Comparison of ENCODE assay signal across 1 cellular context in the genomic region with DNA sequence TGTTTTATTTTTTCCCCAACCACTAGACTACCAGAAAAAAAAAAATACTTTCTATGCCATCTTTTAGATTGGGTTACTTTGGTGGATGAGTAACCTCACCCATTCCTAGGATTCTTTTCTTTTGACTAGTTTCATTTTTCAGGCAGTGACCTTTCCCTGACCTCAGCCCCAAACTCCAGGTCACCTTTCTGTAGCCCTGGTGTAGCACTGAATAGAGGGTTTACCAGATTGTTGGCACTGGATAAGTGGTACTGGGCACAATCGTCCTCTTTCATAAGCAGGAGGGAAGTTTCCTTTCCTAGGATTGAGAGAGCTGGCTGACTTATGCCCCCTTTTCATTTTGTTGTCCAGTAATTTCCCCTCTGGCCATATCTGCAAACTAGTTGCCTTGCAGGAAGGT.
TF ChIP-seq lines count a peak whose summit lies in the region.

No MANE protein-coding gene starts in this region.

TF ChIP-seq in GM23338, 12 proteins besides CTCF, POLR2A, EP300 and RAD21 (continued from another document):
- TF ChIP-seq, protein P1, sequence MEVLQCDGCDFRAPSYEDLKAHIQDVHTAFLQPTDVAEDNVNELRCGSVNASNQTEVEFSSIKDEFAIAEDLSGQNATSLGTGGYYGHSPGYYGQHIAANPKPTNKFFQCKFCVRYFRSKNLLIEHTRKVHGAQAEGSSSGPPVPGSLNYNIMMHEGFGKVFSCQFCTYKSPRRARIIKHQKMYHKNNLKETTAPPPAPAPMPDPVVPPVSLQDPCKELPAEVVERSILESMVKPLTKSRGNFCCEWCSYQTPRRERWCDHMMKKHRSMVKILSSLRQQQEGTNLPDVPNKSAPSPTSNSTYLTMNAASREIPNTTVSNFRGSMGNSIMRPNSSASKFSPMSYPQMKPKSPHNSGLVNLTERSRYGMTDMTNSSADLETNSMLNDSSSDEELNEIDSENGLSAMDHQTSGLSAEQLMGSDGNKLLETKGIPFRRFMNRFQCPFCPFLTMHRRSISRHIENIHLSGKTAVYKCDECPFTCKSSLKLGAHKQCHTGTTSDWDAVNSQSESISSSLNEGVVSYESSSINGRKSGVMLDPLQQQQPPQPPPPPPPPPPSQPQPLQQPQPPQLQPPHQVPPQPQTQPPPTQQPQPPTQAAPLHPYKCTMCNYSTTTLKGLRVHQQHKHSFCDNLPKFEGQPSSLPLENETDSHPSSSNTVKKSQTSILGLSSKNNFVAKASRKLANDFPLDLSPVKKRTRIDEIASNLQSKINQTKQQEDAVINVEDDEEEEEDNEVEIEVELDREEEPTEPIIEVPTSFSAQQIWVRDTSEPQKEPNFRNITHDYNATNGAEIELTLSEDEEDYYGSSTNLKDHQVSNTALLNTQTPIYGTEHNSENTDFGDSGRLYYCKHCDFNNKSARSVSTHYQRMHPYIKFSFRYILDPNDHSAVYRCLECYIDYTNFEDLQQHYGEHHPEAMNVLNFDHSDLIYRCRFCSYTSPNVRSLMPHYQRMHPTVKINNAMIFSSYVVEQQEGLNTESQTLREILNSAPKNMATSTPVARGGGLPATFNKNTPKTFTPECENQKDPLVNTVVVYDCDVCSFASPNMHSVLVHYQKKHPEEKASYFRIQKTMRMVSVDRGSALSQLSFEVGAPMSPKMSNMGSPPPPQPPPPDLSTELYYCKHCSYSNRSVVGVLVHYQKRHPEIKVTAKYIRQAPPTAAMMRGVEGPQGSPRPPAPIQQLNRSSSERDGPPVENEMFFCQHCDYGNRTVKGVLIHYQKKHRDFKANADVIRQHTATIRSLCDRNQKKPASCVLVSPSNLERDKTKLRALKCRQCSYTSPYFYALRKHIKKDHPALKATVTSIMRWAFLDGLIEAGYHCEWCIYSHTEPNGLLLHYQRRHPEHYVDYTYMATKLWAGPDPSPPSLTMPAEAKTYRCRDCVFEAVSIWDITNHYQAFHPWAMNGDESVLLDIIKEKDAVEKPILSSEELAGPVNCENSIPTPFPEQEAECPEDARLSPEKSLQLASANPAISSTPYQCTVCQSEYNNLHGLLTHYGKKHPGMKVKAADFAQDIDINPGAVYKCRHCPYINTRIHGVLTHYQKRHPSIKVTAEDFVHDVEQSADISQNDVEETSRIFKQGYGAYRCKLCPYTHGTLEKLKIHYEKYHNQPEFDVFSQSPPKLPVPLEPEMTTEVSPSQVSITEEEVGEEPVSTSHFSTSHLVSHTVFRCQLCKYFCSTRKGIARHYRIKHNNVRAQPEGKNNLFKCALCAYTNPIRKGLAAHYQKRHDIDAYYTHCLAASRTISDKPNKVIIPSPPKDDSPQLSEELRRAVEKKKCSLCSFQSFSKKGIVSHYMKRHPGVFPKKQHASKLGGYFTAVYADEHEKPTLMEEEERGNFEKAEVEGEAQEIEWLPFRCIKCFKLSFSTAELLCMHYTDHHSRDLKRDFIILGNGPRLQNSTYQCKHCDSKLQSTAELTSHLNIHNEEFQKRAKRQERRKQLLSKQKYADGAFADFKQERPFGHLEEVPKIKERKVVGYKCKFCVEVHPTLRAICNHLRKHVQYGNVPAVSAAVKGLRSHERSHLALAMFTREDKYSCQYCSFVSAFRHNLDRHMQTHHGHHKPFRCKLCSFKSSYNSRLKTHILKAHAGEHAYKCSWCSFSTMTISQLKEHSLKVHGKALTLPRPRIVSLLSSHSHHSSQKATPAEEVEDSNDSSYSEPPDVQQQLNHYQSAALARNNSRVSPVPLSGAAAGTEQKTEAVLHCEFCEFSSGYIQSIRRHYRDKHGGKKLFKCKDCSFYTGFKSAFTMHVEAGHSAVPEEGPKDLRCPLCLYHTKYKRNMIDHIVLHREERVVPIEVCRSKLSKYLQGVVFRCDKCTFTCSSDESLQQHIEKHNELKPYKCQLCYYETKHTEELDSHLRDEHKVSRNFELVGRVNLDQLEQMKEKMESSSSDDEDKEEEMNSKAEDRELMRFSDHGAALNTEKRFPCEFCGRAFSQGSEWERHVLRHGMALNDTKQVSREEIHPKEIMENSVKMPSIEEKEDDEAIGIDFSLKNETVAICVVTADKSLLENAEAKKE (CRISPR knock-in tag; IDR thresholded peaks at IDR 0.05), result no peak
- no peak for TF ChIP-seq ZNF331 (CRISPR knock-in tag; IDR thresholded peaks at IDR 0.05; ENCODE audit: low read depth)
